ENCODE assay signal across 1 cellular context in the genomic region with DNA sequence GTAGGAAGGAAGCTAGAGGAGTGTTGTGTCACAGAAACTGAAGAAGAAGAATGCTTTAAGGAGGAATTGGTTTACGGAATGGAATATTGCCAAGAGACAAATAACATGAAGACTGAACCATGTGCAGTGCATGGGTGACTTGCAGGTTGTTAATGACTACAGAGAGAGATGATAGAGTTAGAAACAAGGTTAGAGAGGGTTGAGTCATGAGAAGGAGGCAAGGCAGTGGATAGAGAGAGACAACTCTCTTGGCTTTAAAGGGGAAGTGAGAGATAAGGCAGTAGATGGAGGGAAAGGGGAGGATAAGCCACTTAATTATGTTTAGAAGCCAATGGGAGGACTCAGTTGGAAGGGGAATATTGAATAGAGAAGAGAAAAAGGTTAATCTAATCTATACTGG.
A peak's percentile ranks its signal among the peaks of the same experiment; 100 is the strongest.
TF ChIP-seq lines count a peak whose summit lies in the region.

No MANE protein-coding gene starts in this region.

TF ChIP-seq in HEK293, 187 proteins besides CTCF, POLR2A, EP300 and RAD21 (continued from another document):
- TF ChIP-seq, protein P1, sequence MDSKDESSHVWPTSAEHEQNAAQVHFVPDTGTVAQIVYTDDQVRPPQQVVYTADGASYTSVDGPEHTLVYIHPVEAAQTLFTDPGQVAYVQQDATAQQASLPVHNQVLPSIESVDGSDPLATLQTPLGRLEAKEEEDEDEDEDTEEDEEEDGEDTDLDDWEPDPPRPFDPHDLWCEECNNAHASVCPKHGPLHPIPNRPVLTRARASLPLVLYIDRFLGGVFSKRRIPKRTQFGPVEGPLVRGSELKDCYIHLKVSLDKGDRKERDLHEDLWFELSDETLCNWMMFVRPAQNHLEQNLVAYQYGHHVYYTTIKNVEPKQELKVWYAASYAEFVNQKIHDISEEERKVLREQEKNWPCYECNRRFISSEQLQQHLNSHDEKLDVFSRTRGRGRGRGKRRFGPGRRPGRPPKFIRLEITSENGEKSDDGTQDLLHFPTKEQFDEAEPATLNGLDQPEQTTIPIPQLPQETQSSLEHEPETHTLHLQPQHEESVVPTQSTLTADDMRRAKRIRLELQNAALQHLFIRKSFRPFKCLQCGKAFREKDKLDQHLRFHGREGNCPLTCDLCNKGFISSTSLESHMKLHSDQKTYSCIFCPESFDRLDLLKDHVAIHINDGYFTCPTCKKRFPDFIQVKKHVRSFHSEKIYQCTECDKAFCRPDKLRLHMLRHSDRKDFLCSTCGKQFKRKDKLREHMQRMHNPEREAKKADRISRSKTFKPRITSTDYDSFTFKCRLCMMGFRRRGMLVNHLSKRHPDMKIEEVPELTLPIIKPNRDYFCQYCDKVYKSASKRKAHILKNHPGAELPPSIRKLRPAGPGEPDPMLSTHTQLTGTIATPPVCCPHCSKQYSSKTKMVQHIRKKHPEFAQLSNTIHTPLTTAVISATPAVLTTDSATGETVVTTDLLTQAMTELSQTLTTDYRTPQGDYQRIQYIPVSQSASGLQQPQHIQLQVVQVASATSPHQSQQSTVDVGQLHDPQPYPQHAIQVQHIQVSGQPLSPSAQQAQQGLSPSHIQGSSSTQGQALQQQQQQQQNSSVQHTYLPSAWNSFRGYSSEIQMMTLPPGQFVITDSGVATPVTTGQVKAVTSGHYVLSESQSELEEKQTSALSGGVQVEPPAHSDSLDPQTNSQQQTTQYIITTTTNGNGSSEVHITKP (tag by site-specific recombination; IDR thresholded peaks at IDR 0.05): peak; percentile 35; the same call in 1 of the 2 replicates
TF ChIP-seq in HEK293: peak in this region for 1.
